In the genomic region with DNA sequence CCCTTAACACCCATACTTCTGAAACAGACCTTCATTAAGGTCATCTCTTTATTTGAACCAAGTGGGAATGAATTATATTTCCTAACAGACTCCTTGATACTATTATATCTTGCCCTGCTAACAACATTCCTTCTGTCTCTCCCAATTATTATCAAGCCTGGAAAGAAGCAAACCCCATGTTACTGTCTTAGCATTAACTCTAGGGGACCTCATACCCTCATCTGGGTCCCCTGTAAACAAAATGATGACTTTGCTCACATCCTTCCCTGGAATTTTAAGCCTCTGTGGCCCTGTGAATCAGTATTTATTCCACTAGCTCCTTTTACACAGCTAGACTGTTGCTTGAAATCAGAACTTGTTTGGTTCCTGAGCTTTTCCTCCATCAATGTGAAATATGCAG, we compare ENCODE assay signal across 15 cellular contexts. TPM values are rescaled to one million over a fixed set of nuclear protein-coding genes. Genes with fewer than 3 reads are reported as not detected.
DNase-seq lines count a peak whose midpoint lies in the region; ATAC-seq and TF ChIP-seq lines count a peak whose summit lies in the region.
"Had no signal": no experiment of that assay in that cellular context is flagged by ENCODE, and none has a peak within 500 bp of the region (broad histone marks: within the 10 kb centered on the region; RNA-seq: fewer than 3 reads in every experiment).

No MANE protein-coding gene starts in this region.

- CTCF ChIA-PET in PC-3 (lab: Charles Lee): interaction anchor here (0.6 kb wide), 1 partner anchor 536 kb away, joined by 3 read pairs; no protein-coding TSS in a partner anchor

- H2AFZ ChIP-seq in PC-3 (ENCODE audit: low read length): no peak overlapping the region
- H2AFZ ChIP-seq: neural progenitor cell had no signal

- POLR2A ChIA-PET in PC-3 (lab: Charles Lee; ENCODE audit: unreplicated experiment): interaction anchor here (0.5 to 0.6 kb wide), 2 partner anchors 15 to 262 kb away, joined by 3 read pairs; no protein-coding TSS in a partner anchor

- H3K79me2 ChIP-seq in PC-3 (ENCODE audit: low read length): no peaks in the 10 kb centered on the region

- intact Hi-C loops in PC-3 (cut with micrococcal nuclease): loop anchor here (2.0 to 5.0 kb wide), 2 partner anchors 14 to 48 kb away; no protein-coding TSS in a partner anchor

- BruUV-seq in PC-3 (replicated peaks; lab: Mats Ljungman, UMichigan): no TSS peak

- no peaks in the 10 kb centered on the region for H3K9me3 ChIP-seq in PC-3 (ENCODE audit: low read length)
- H3K9me3 ChIP-seq: MG63 had no signal

- ATAC-seq in PC-3: no peak
- ATAC-seq in GM19351 (IDR thresholded peaks at IDR 0.05; ENCODE audit: unreplicated experiment): no peak
- ATAC-seq: left lobe of liver had no signal

- no peak overlapping the region for H3K4me3 ChIP-seq in PC-3 (ENCODE audit: low read length)
- H3K4me3 ChIP-seq: MG63, neural progenitor cell had no signal

- no peak for TF ChIP-seq CTCF in PC-3 (conservative IDR thresholded peaks at IDR 0.05; ENCODE audit: low read depth, low read length)

- peak overlapping the region; percentile 56 for H3K27ac ChIP-seq in PC-3 (ENCODE audit: low read length)
- H3K27ac ChIP-seq: neural progenitor cell had no signal

- peak overlapping the region; percentile 35 for H3K4me2 ChIP-seq in PC-3 (ENCODE audit: low read length)
- H3K4me2 ChIP-seq: neural progenitor cell had no signal

- peaks cover 44% of the 10 kb centered on the region for H3K4me1 ChIP-seq in PC-3 (ENCODE audit: insufficient read depth, low read length)
- H3K4me1 ChIP-seq: neural progenitor cell had no signal

- no peak overlapping the region for H3K9ac ChIP-seq in PC-3 (ENCODE audit: low read length)
- H3K9ac ChIP-seq: neural progenitor cell had no signal

- peak; percentile 55 for DNase-seq in AG08395 (ENCODE audit: low spot score)
- no peak for DNase-seq in PC-3
- DNase-seq in fibroblast of peridontal ligament (ENCODE audit: extremely low read depth): peak; percentile 81
- DNase-seq in retina: peak; percentile 49
- DNase-seq in epidermal melanocyte (ENCODE audit: insufficient read length, low spot score): no peak
- DNase-seq in NCI-H2107 treated with DMSO at 0.1 percent for 48 hours (lab: John Stamatoyannopoulos, UW; ENCODE audit: unreplicated experiment): no peak
- no peak for DNase-seq in NCI-H226
- DNase-seq: DMS153; NCI-H2029 treated with DMSO at 0.1 percent for 48 hours; SHP77 treated with DMSO at 0.1 percent for 48 hours; stimulated activated CD4-positive, alpha-beta T cell treated with anti-CD3 and anti-CD28 coated beads, Interleukin-12 subunit alpha, Interleukin-12 subunit beta, amount 100 ng/mL, for 4 hours had no signal

- peaks cover 3% of the 10 kb centered on the region; the same call in 1 of the 2 replicates for H3K36me3 ChIP-seq in PC-3 (ENCODE audit: low read depth, low read length)
- H3K36me3 ChIP-seq: neural progenitor cell had no signal

- no peaks in the 10 kb centered on the region for H3K9me2 ChIP-seq in PC-3 (replicated peaks; ENCODE audit: low read length)

- H3K27me3 ChIP-seq in PC-3 (ENCODE audit: low read length): no peaks in the 10 kb centered on the region
- H3K27me3 ChIP-seq: MG63, neural progenitor cell had no signal

- no peaks in the 10 kb centered on the region for H4K20me1 ChIP-seq in PC-3 (ENCODE audit: low read length)

- no peaks in the 10 kb centered on the region for H3F3A ChIP-seq in PC-3 (ENCODE audit: low read length, unreplicated experiment)

RNA-seq across cellular contexts. Expression of a gene that starts 38.3 kb away (rescaled TPM):
- 28.1 and 29.9 TPM in 2 replicates for total RNA-seq in PC-3 (2014; rRNA removed)

RNA-seq across cellular contexts. Expression of a gene that starts 55.3 kb away (rescaled TPM):
- 59.9 and 61.0 TPM in 2 replicates for total RNA-seq in PC-3 (2014; rRNA removed)

Comparison
In these comparisons a context has a peak if more than half of its experiments do, and no peak if none do; other contexts are left out.
1. DNase-seq: peak in AG08395 (single experiment), fibroblast of peridontal ligament (single experiment) and retina (single experiment); none in PC-3 (single experiment), epidermal melanocyte (single experiment), NCI-H2107 treated with DMSO at 0.1 percent for 48 hours (single experiment) and NCI-H226 (single experiment).